2 cellular contexts compared by ENCODE assay signal in genomic region chr3:194680888-194681615, GRCh38.
TF ChIP-seq lines count a peak whose summit lies in the region.

No MANE protein-coding gene starts in this region.

TF ChIP-seq in GM12891, 5 proteins besides CTCF, POLR2A, EP300 and RAD21 (continued from another document):
- peak; percentile 57; the same call in 1 of the 2 replicates for TF ChIP-seq SPI1 (IDR thresholded peaks at IDR 0.05; ENCODE audit: low read depth, low read length)

TF ChIP-seq in K562, 482 proteins besides CTCF, POLR2A, EP300 and RAD21 (continued from another document):
- TF ChIP-seq, protein P1, sequence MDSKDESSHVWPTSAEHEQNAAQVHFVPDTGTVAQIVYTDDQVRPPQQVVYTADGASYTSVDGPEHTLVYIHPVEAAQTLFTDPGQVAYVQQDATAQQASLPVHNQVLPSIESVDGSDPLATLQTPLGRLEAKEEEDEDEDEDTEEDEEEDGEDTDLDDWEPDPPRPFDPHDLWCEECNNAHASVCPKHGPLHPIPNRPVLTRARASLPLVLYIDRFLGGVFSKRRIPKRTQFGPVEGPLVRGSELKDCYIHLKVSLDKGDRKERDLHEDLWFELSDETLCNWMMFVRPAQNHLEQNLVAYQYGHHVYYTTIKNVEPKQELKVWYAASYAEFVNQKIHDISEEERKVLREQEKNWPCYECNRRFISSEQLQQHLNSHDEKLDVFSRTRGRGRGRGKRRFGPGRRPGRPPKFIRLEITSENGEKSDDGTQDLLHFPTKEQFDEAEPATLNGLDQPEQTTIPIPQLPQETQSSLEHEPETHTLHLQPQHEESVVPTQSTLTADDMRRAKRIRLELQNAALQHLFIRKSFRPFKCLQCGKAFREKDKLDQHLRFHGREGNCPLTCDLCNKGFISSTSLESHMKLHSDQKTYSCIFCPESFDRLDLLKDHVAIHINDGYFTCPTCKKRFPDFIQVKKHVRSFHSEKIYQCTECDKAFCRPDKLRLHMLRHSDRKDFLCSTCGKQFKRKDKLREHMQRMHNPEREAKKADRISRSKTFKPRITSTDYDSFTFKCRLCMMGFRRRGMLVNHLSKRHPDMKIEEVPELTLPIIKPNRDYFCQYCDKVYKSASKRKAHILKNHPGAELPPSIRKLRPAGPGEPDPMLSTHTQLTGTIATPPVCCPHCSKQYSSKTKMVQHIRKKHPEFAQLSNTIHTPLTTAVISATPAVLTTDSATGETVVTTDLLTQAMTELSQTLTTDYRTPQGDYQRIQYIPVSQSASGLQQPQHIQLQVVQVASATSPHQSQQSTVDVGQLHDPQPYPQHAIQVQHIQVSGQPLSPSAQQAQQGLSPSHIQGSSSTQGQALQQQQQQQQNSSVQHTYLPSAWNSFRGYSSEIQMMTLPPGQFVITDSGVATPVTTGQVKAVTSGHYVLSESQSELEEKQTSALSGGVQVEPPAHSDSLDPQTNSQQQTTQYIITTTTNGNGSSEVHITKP (IDR thresholded peaks at IDR 0.05; ENCODE audit: partially characterized antibody) = peak; percentile 60
- TF ChIP-seq, protein P2, sequence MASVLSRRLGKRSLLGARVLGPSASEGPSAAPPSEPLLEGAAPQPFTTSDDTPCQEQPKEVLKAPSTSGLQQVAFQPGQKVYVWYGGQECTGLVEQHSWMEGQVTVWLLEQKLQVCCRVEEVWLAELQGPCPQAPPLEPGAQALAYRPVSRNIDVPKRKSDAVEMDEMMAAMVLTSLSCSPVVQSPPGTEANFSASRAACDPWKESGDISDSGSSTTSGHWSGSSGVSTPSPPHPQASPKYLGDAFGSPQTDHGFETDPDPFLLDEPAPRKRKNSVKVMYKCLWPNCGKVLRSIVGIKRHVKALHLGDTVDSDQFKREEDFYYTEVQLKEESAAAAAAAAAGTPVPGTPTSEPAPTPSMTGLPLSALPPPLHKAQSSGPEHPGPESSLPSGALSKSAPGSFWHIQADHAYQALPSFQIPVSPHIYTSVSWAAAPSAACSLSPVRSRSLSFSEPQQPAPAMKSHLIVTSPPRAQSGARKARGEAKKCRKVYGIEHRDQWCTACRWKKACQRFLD (CRISPR knock-in tag; IDR thresholded peaks at IDR 0.05) = no peak
- TF ChIP-seq HINFP (tag; conservative IDR thresholded peaks at IDR 0.05; ENCODE audit: low read depth) (no peak), YY1 (IDR thresholded peaks at IDR 0.05; ENCODE audit: borderline replicate concordance in 1 of 3, control insufficient read depth in 1 of 3, extremely low read depth in 1 of 3, insufficient read depth in 3 of 3, insufficient read length in 1 of 3, insufficient replicate concordance in 2 of 3, low read depth in 1 of 3, low read length in 2 of 3) (peak in 1 of 3 experiments; percentile 11)
